8 cellular contexts compared by ENCODE assay signal in genomic region chr4:6907658-6908191, GRCh38. TPM values are rescaled to one million over a fixed set of nuclear protein-coding genes. Genes with fewer than 3 reads are reported as not detected.
DNase-seq lines count a peak whose midpoint lies in the region; ATAC-seq and TF ChIP-seq lines count a peak whose summit lies in the region.

No MANE protein-coding gene starts in this region.

- H3K4me3 ChIP-seq in RWPE2 (ENCODE audit: severe bottlenecking) (no peak overlapping the region), heart left ventricle (peak overlapping the region in 1 of 12 donors; percentile 91), spleen (peak overlapping the region in 1 of 8 donors; percentile 4)

- H3K4me1 ChIP-seq in RWPE2 (ENCODE audit: insufficient read depth, poor library complexity, severe bottlenecking) (no peaks in the 10 kb centered on the region), heart left ventricle (peaks cover 4 to 43% (median 33%) of the 10 kb centered on the region in 12 donors), spleen (peaks cover 28 to 56% (median 46%) of the 10 kb centered on the region in 6 donors)

- H3K4me1 Mint-ChIP-seq in activated T-cell treated with anti-CD3 and anti-CD28 coated beads, Interleukin-2, amount 50 U/mL, for 4 hours (ENCODE audit: low read depth): peaks cover 48% of the 10 kb centered on the region

- no peaks in the 10 kb centered on the region for H3K36me3 Mint-ChIP-seq in activated T-cell treated with anti-CD3 and anti-CD28 coated beads, Interleukin-2, amount 50 U/mL, for 4 hours (ENCODE audit: insufficient read depth)

- TF ChIP-seq POLR2A in heart left ventricle (IDR thresholded peaks at IDR 0.05): no peak
- TF ChIP-seq POLR2A in spleen (IDR thresholded peaks at IDR 0.05): no peak

- intact Hi-C loops in heart left ventricle (cut with DNase I) (loop anchor here (1.0 to 10.0 kb wide), 8 partner anchors 77 to 167 kb away; partner anchors contain the start of genes TADA2B (in 2 of the 10) and GRPEL1 (in 1 of the 10)), spleen (cut with DNase I; ENCODE audit: low total_unique reads) (no loop called here)

- peak; percentile 21 for DNase-seq in activated T-cell treated with anti-CD3 and anti-CD28 coated beads, Interleukin-2, amount 50 U/mL, for 4 hours
- DNase-seq in activated T-cell treated with anti-CD3 and anti-CD28 coated beads, Interleukin-2, amount 50 U/mL, for 48 hours: no peak
- DNase-seq in RWPE2 (ENCODE audit: low spot score) (no peak), heart left ventricle (peak in 1 of 5 donors; percentile 56), spleen (peak; percentile 86), NOMO-1 (lab: John Stamatoyannopoulos, UW; ENCODE audit: unreplicated experiment in 2 of 2) (no peak), NCI-H446 (lab: John Stamatoyannopoulos, UW) (no peak)

- H3K27me3 ChIP-seq in RWPE2 (ENCODE audit: insufficient read depth, poor library complexity, severe bottlenecking) (no peaks in the 10 kb centered on the region), heart left ventricle (no peaks in the 10 kb centered on the region), spleen (replicated peaks in 1 of 7) (peaks cover 0 to 10% (median 0%) of the 10 kb centered on the region in 7 donors)

- H3K9me3 Mint-ChIP-seq in activated T-cell treated with anti-CD3 and anti-CD28 coated beads, Interleukin-2, amount 50 U/mL, for 4 hours: no peaks in the 10 kb centered on the region

- H3K27me3 Mint-ChIP-seq in activated T-cell treated with anti-CD3 and anti-CD28 coated beads, Interleukin-2, amount 50 U/mL, for 4 hours (ENCODE audit: low read depth): peaks cover 3% of the 10 kb centered on the region

- H3K27ac ChIP-seq in RWPE2 (ENCODE audit: poor library complexity, severe bottlenecking) (no peak overlapping the region), heart left ventricle (no peak overlapping the region), spleen (peak overlapping the region in 5 of 8 donors; percentile 98 to 100 (median 100))

- no peaks in the 10 kb centered on the region for H3K9me3 ChIP-seq in RWPE2 (ENCODE audit: severe bottlenecking)
- H3K9me3 ChIP-seq in heart left ventricle: no peaks in the 10 kb centered on the region
- no peaks in the 10 kb centered on the region for H3K9me3 ChIP-seq in spleen

- no peak for ATAC-seq in activated T-cell treated with anti-CD3 and anti-CD28 coated beads, Interleukin-2, amount 50 U/mL, for 4 hours
- ATAC-seq in RWPE2 (ENCODE audit: low read depth): peak; percentile 17; the same call in 1 of the 3 replicates
- ATAC-seq in heart left ventricle: no peak
- no peak for ATAC-seq in GM19023 (IDR thresholded peaks at IDR 0.05; ENCODE audit: unreplicated experiment)

- peak overlapping the region; percentile 25 for H3K4me3 Mint-ChIP-seq in activated T-cell treated with anti-CD3 and anti-CD28 coated beads, Interleukin-2, amount 50 U/mL, for 4 hours

- peak; percentile 61 for TF ChIP-seq CTCF in RWPE2 (IDR thresholded peaks at IDR 0.05; ENCODE audit: poor library complexity, severe bottlenecking)
- peak in 10 of 12 donors; percentile 19 to 57 (median 44) for TF ChIP-seq CTCF in heart left ventricle (IDR thresholded peaks at IDR 0.05)
- peak in 8 of 11 experiments; percentile 9 to 63 (median 44) for TF ChIP-seq CTCF in spleen (IDR thresholded peaks at IDR 0.05 in 8 of 11, conservative IDR thresholded peaks at IDR 0.05 in 3 of 11)

- 17 to 43% (median 26%) methylated on average over 22 of the region's 22 CpGs for WGBS in heart left ventricle, 4 donors
- WGBS in spleen, 5 donors: 37 to 46% (median 39%) methylated on average over 22 of the region's 22 CpGs

- H3K36me3 ChIP-seq in RWPE2 (ENCODE audit: low read depth): no peaks in the 10 kb centered on the region
- no peaks in the 10 kb centered on the region for H3K36me3 ChIP-seq in heart left ventricle
- no peaks in the 10 kb centered on the region for H3K36me3 ChIP-seq in spleen

RNA-seq across cellular contexts. Expression of gene TBC1D14, which starts 1.9 kb away (rescaled TPM):
- 10 to 100 TPM; 39.8 to 45.7 (median 41.7) TPM for total RNA-seq in activated T-cell treated with anti-CD3 and anti-CD28 coated beads, Interleukin-2, amount 50 U/mL, for 4 hours
- total RNA-seq in heart left ventricle (10 to 100 TPM; 31.3 to 51.0 (median 34.5) TPM), spleen (100 to 1,000 TPM in 1 of 7 donors, 10 to 100 TPM in 6; 45.7 to 114 (median 79.2) TPM)
- polyA plus RNA-seq in heart left ventricle (10 to 100 TPM in 1 of 2 donors, 1 to 10 TPM in 1; 9.8 to 32.0 TPM), spleen (10 to 100 TPM; 13.7 to 24.0 (median 18.2) TPM)

Comparison
In these comparisons a context has a peak if more than half of its experiments do, and no peak if none do; other contexts are left out.
1. DNase-seq: peak in activated T-cell treated with anti-CD3 and anti-CD28 coated beads, Interleukin-2, amount 50 U/mL, for 4 hours (single experiment) and spleen (single experiment); none in activated T-cell treated with anti-CD3 and anti-CD28 coated beads, Interleukin-2, amount 50 U/mL, for 48 hours (0 of 2), RWPE2 (single experiment), NOMO-1 (0 of 2) and NCI-H446 (0 of 2).
2. H3K27ac ChIP-seq: peak in spleen (5 of 8); none in RWPE2 (single experiment) and heart left ventricle (0 of 12).
3. Peak in every context shown above with its lines, with median percentiles within 50 percentile points of each other: CTCF ChIP-seq.